ENCODE assay signal across 23 cellular contexts in genomic region chr7:5752663-5753062, GRCh38.
"Had no signal": no experiment of that assay in that cellular context is flagged by ENCODE, and none has a peak within 500 bp of the region (broad histone marks: within the 10 kb centered on the region; RNA-seq: fewer than 3 reads in every experiment).

No MANE protein-coding gene starts in this region.

- H3K4me2 ChIP-seq: hepatocyte, neural progenitor cell had no signal

- H3K27ac ChIP-seq: hepatocyte, left ventricle myocardium inferior, neural progenitor cell, neutrophil, ovary, sigmoid colon, spleen, tibial nerve, upper lobe of left lung had no signal

- DNase-seq: islet precursor cell; left ventricle myocardium inferior; mesendoderm; naive B cell; natural killer cell; nephron progenitor cell; occipital lobe; ovary; retina; right cardiac atrium; sigmoid colon; small intestine; spleen; stimulated activated CD4-positive, alpha-beta T cell treated with anti-CD3 and anti-CD28 coated beads, Interleukin-4, amount 100 ng/mL, for 24 hours; stimulated activated naive CD4-positive, alpha-beta T cell; substantia nigra; upper lobe of left lung had no signal

- H2AFZ ChIP-seq: hepatocyte, neural progenitor cell had no signal

- H3K9ac ChIP-seq: neural progenitor cell had no signal

- FAIRE-seq: small intestine had no signal

- H3K4me1 ChIP-seq: neural progenitor cell had no signal

- H3K4me3 ChIP-seq: hepatocyte, left ventricle myocardium inferior, lung, neural progenitor cell, ovary, sigmoid colon, spleen, tibial nerve, upper lobe of left lung had no signal

- H3K27me3 ChIP-seq: hepatocyte, neural progenitor cell, neutrophil, ovary, sigmoid colon, spleen, tibial nerve, upper lobe of left lung had no signal

- H3K9me3 ChIP-seq: left ventricle myocardium inferior, neutrophil, ovary, sigmoid colon, spleen, tibial nerve, upper lobe of left lung had no signal

- ATAC-seq: natural killer cell; right cardiac atrium; stimulated activated effector memory CD8-positive, alpha-beta T cell treated with anti-CD3 and anti-CD28 coated beads, Interleukin-12 subunit alpha, Interleukin-12 subunit beta, amount 100 ng/mL, for 72 hours had no signal

- H3K36me3 ChIP-seq: ovary had no signal
